ENCODE assay signal across 2 cellular contexts in the genomic region with DNA sequence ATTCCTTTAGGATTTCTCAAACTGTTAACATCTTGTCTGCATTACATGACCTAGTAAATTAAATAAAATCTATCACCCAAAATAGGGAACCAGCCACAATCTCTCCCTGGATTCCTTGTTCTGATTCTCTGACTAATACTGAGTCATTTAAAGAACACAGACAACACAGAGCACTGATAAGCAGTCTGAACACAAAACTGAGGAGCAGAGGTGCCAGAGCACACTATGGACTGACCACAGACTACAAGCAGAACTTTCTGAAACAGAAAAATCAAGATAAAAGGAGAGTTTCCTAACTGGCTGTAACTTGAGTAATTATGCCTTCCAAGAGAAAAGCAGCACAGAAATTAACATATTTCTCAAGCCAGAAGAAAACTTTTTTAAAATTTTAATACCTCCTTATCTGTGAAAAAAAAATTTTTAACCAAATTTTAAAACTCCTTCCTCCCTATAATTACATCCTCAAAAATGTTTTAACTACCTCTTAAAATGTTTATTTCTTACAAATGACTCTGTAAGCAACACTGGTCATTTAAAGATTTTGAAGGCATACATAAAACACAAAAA.
TF ChIP-seq lines count a peak whose summit lies in the region.

No MANE protein-coding gene starts in this region.

TF ChIP-seq in GM12878, 131 proteins besides CTCF, POLR2A, EP300 and RAD21 (continued from another document and continues in another):
- TF ChIP-seq EZH2 (IDR thresholded peaks at IDR 0.05; ENCODE audit: borderline replicate concordance, control insufficient read depth, low read depth, low read length): no peak
- TF ChIP-seq MTA2 (IDR thresholded peaks at IDR 0.05; ENCODE audit: low read depth): no peak
- no peak for TF ChIP-seq NFXL1 (IDR thresholded peaks at IDR 0.05; ENCODE audit: borderline replicate concordance)
- TF ChIP-seq YBX1 (IDR thresholded peaks at IDR 0.05): no peak
- no peak for TF ChIP-seq ELK1 (IDR thresholded peaks at IDR 0.05; ENCODE audit: low read depth, low read length)
- no peak for TF ChIP-seq RB1 (IDR thresholded peaks at IDR 0.05; ENCODE audit: borderline replicate concordance)
- TF ChIP-seq WRNIP1 (IDR thresholded peaks at IDR 0.05; ENCODE audit: borderline replicate concordance, low read depth, low read length): no peak
- no peak for TF ChIP-seq ZBED1 (IDR thresholded peaks at IDR 0.05; ENCODE audit: borderline replicate concordance)
- no peak for TF ChIP-seq NR2C1 (IDR thresholded peaks at IDR 0.05)
- TF ChIP-seq ZBTB11 (CRISPR knock-in tag; IDR thresholded peaks at IDR 0.05): no peak
- no peak for TF ChIP-seq BACH1 (IDR thresholded peaks at IDR 0.05; ENCODE audit: borderline replicate concordance)
- no peak for TF ChIP-seq ESRRA (IDR thresholded peaks at IDR 0.05; ENCODE audit: low read length)
- no peak for TF ChIP-seq SMAD5 (IDR thresholded peaks at IDR 0.05; ENCODE audit: low read depth)
- no peak for TF ChIP-seq NBN (IDR thresholded peaks at IDR 0.05)
- no peak for TF ChIP-seq ZSCAN29 (IDR thresholded peaks at IDR 0.05)
- no peak for TF ChIP-seq BCL3 (IDR thresholded peaks at IDR 0.05; ENCODE audit: borderline replicate concordance, insufficient read depth, low read depth, low read length, poor library complexity, severe bottlenecking)
- no peak for TF ChIP-seq CHD2 (IDR thresholded peaks at IDR 0.05; ENCODE audit: borderline replicate concordance, low read depth, low read length)
- TF ChIP-seq, protein P1, sequence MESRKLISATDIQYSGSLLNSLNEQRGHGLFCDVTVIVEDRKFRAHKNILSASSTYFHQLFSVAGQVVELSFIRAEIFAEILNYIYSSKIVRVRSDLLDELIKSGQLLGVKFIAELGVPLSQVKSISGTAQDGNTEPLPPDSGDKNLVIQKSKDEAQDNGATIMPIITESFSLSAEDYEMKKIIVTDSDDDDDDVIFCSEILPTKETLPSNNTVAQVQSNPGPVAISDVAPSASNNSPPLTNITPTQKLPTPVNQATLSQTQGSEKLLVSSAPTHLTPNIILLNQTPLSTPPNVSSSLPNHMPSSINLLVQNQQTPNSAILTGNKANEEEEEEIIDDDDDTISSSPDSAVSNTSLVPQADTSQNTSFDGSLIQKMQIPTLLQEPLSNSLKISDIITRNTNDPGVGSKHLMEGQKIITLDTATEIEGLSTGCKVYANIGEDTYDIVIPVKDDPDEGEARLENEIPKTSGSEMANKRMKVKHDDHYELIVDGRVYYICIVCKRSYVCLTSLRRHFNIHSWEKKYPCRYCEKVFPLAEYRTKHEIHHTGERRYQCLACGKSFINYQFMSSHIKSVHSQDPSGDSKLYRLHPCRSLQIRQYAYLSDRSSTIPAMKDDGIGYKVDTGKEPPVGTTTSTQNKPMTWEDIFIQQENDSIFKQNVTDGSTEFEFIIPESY (IDR thresholded peaks at IDR 0.05): no peak
- TF ChIP-seq, protein P2, sequence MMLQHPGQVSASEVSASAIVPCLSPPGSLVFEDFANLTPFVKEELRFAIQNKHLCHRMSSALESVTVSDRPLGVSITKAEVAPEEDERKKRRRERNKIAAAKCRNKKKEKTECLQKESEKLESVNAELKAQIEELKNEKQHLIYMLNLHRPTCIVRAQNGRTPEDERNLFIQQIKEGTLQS (IDR thresholded peaks at IDR 0.05; ENCODE audit: borderline replicate concordance, extremely low read depth, low read depth, low read length): no peak
- TF ChIP-seq, protein P3, sequence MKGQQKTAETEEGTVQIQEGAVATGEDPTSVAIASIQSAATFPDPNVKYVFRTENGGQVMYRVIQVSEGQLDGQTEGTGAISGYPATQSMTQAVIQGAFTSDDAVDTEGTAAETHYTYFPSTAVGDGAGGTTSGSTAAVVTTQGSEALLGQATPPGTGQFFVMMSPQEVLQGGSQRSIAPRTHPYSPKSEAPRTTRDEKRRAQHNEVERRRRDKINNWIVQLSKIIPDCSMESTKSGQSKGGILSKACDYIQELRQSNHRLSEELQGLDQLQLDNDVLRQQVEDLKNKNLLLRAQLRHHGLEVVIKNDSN (IDR thresholded peaks at IDR 0.05; ENCODE audit: borderline replicate concordance, extremely low read length, insufficient read depth, low read depth, low read length): no peak

TF ChIP-seq in HepG2, 621 proteins besides CTCF, POLR2A, EP300 and RAD21 (continued from another document and continues in another):
- TF ChIP-seq, protein P4, sequence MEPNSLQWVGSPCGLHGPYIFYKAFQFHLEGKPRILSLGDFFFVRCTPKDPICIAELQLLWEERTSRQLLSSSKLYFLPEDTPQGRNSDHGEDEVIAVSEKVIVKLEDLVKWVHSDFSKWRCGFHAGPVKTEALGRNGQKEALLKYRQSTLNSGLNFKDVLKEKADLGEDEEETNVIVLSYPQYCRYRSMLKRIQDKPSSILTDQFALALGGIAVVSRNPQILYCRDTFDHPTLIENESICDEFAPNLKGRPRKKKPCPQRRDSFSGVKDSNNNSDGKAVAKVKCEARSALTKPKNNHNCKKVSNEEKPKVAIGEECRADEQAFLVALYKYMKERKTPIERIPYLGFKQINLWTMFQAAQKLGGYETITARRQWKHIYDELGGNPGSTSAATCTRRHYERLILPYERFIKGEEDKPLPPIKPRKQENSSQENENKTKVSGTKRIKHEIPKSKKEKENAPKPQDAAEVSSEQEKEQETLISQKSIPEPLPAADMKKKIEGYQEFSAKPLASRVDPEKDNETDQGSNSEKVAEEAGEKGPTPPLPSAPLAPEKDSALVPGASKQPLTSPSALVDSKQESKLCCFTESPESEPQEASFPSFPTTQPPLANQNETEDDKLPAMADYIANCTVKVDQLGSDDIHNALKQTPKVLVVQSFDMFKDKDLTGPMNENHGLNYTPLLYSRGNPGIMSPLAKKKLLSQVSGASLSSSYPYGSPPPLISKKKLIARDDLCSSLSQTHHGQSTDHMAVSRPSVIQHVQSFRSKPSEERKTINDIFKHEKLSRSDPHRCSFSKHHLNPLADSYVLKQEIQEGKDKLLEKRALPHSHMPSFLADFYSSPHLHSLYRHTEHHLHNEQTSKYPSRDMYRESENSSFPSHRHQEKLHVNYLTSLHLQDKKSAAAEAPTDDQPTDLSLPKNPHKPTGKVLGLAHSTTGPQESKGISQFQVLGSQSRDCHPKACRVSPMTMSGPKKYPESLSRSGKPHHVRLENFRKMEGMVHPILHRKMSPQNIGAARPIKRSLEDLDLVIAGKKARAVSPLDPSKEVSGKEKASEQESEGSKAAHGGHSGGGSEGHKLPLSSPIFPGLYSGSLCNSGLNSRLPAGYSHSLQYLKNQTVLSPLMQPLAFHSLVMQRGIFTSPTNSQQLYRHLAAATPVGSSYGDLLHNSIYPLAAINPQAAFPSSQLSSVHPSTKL (CRISPR knock-in tag; IDR thresholded peaks at IDR 0.05): peak; percentile 29; the same call in 1 of the 2 replicates
- 0 out of 2 replicates have a peak, but pooled peaks have one; percentile 40 for TF ChIP-seq FOXP4 (CRISPR knock-in tag; IDR thresholded peaks at IDR 0.05)
- 0 out of 2 replicates have a peak, but pooled peaks have one; percentile 19 for TF ChIP-seq FOXA3 (CRISPR knock-in tag; IDR thresholded peaks at IDR 0.05)
- peak; percentile 19; the same call in 1 of the 2 replicates for TF ChIP-seq GATAD2A (CRISPR knock-in tag; IDR thresholded peaks at IDR 0.05)
- peak; percentile 6; the same call in 1 of the 2 replicates for TF ChIP-seq CEBPG (CRISPR knock-in tag; IDR thresholded peaks at IDR 0.05)
- TF ChIP-seq, protein P5, sequence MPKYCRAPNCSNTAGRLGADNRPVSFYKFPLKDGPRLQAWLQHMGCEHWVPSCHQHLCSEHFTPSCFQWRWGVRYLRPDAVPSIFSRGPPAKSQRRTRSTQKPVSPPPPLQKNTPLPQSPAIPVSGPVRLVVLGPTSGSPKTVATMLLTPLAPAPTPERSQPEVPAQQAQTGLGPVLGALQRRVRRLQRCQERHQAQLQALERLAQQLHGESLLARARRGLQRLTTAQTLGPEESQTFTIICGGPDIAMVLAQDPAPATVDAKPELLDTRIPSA (CRISPR knock-in tag; IDR thresholded peaks at IDR 0.05; ENCODE audit: borderline replicate concordance): no peak
- no peak for TF ChIP-seq PHF20 (CRISPR knock-in tag; IDR thresholded peaks at IDR 0.05)
- TF ChIP-seq ZMYM2 (CRISPR knock-in tag; IDR thresholded peaks at IDR 0.05): no peak
- peak; percentile 53 for TF ChIP-seq SKI (IDR thresholded peaks at IDR 0.05; ENCODE audit: partially characterized antibody)
- TF ChIP-seq TBX3 (IDR thresholded peaks at IDR 0.05; ENCODE audit: borderline replicate concordance): peak; percentile 43; the same call in 1 of the 2 replicates
- no peak for TF ChIP-seq MYNN (CRISPR knock-in tag; IDR thresholded peaks at IDR 0.05; ENCODE audit: low read depth)
- TF ChIP-seq, protein P6, sequence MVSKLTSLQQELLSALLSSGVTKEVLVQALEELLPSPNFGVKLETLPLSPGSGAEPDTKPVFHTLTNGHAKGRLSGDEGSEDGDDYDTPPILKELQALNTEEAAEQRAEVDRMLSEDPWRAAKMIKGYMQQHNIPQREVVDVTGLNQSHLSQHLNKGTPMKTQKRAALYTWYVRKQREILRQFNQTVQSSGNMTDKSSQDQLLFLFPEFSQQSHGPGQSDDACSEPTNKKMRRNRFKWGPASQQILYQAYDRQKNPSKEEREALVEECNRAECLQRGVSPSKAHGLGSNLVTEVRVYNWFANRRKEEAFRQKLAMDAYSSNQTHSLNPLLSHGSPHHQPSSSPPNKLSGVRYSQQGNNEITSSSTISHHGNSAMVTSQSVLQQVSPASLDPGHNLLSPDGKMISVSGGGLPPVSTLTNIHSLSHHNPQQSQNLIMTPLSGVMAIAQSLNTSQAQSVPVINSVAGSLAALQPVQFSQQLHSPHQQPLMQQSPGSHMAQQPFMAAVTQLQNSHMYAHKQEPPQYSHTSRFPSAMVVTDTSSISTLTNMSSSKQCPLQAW (CRISPR knock-in tag; IDR thresholded peaks at IDR 0.05): no peak
- no peak for TF ChIP-seq ZNF816 (CRISPR knock-in tag; IDR thresholded peaks at IDR 0.05; ENCODE audit: borderline replicate concordance)
- peak; percentile 12; the same call in 1 of the 2 replicates for TF ChIP-seq CREM (IDR thresholded peaks at IDR 0.05)
- TF ChIP-seq CREM (CRISPR knock-in tag; IDR thresholded peaks at IDR 0.05): no peak
- TF ChIP-seq, protein P7, sequence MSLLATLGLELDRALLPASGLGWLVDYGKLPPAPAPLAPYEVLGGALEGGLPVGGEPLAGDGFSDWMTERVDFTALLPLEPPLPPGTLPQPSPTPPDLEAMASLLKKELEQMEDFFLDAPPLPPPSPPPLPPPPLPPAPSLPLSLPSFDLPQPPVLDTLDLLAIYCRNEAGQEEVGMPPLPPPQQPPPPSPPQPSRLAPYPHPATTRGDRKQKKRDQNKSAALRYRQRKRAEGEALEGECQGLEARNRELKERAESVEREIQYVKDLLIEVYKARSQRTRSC (CRISPR knock-in tag; IDR thresholded peaks at IDR 0.05; ENCODE audit: low read depth): no peak
- 0 out of 2 replicates have a peak, but pooled peaks have one; percentile 50 for TF ChIP-seq ZNF3 (CRISPR knock-in tag; IDR thresholded peaks at IDR 0.05)
- TF ChIP-seq ZNF512 (CRISPR knock-in tag; IDR thresholded peaks at IDR 0.05): no peak
- TF ChIP-seq RXRB (CRISPR knock-in tag; IDR thresholded peaks at IDR 0.05; ENCODE audit: borderline replicate concordance): 0 out of 2 replicates have a peak, but pooled peaks have one; percentile 10
- TF ChIP-seq FOSL2 (CRISPR knock-in tag; IDR thresholded peaks at IDR 0.05): peak; percentile 95
- TF ChIP-seq ZNF143 (CRISPR knock-in tag; IDR thresholded peaks at IDR 0.05): no peak
- no peak for TF ChIP-seq NR0B2 (CRISPR knock-in tag; IDR thresholded peaks at IDR 0.05)
- no peak for TF ChIP-seq ZFP41 (CRISPR knock-in tag; IDR thresholded peaks at IDR 0.05; ENCODE audit: borderline replicate concordance)
- peak; percentile 16; the same call in 1 of the 2 replicates for TF ChIP-seq NCOA2 (CRISPR knock-in tag; IDR thresholded peaks at IDR 0.05)
- TF ChIP-seq GATA4 (IDR thresholded peaks at IDR 0.05; ENCODE audit: borderline replicate concordance, low read depth): peak; percentile 27; the same call in 1 of the 2 replicates
- TF ChIP-seq PPARG (CRISPR knock-in tag; conservative IDR thresholded peaks at IDR 0.05): peak; percentile 44; the same call in 1 of the 2 replicates
- peak; percentile 46; the same call in 1 of the 2 replicates for TF ChIP-seq TCF7 (IDR thresholded peaks at IDR 0.05; ENCODE audit: low read depth)
- no peak for TF ChIP-seq JUND (CRISPR knock-in tag; IDR thresholded peaks at IDR 0.05)
- TF ChIP-seq, protein P2 (CRISPR knock-in tag; IDR thresholded peaks at IDR 0.05): peak; percentile 50; the same call in 1 of the 2 replicates
- TF ChIP-seq SNRNP70 (IDR thresholded peaks at IDR 0.05; ENCODE audit: low read depth, low read length): no peak
- no peak for TF ChIP-seq FOXA1 (IDR thresholded peaks at IDR 0.05)
- TF ChIP-seq FOXA1 (CRISPR knock-in tag; IDR thresholded peaks at IDR 0.05): peak; percentile 17; the same call in 1 of the 2 replicates
- no peak for TF ChIP-seq SOX13 (IDR thresholded peaks at IDR 0.05)
- peak in 1 of 2 experiments; percentile 62; a peak in 1 of 4 replicates for TF ChIP-seq SOX13 (CRISPR knock-in tag; conservative IDR thresholded peaks at IDR 0.05 in 1 of 2, IDR thresholded peaks at IDR 0.05 in 1 of 2)
